In the genomic region with DNA sequence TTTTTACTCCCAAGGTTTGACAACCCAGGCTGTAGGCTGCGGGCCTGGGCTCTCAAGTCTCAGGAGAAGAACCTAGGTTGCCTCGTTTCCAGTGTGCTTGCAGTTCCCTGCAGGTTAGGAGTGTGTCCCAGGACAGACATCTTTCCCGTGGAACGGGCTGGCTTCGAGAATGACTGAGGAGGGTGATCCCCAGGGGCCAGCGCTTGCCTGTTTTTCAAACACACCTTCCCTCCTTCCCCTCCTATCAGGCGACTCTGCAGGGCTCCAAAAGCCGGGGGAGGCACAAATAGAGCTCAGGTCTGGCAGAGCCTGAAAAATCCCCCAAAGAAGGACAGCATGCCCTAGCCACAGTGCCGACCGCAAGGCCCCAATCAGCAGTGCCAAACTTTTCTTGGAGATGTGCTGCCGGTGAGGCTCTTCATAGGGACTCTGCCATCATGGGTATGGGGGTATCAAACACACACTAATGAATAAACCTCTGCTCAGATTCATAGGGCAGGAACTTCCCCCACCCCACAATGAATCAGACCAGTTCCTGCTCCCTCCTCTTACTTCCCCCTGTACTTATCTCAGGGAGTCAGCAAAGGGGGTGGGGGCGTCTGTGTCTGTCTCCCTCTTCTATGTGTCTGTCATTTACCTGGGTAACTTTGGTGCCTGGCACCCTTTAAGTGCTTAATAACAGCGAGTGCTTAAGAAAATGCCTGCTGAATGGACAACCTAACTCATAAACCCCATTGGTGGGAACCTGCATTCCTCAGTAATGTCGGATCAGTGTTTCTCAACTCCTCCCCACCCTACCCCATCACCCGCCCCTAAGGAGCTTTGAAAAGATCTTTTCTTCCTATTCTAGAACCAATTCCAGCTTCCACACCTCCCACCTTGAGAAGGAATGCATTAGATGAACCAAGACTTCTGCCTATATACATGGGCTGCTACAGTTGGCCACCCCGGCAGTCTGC, we compare ENCODE assay signal across 10 cellular contexts. TPM values are rescaled to one million over a fixed set of nuclear protein-coding genes. Genes with fewer than 3 reads are reported as not detected.
DNase-seq lines count a peak whose midpoint lies in the region; ATAC-seq and TF ChIP-seq lines count a peak whose summit lies in the region.
"Had no signal": no experiment of that assay in that cellular context is flagged by ENCODE, and none has a peak within 500 bp of the region (broad histone marks: within the 10 kb centered on the region; RNA-seq: fewer than 3 reads in every experiment).

No MANE protein-coding gene starts in this region.

- H3K36me3 ChIP-seq in HUES6 (ENCODE audit: control insufficient read depth, insufficient read depth, low read length) (peaks cover 20% of the 10 kb centered on the region; the same call in 1 of the 2 replicates), neuron (ENCODE audit: insufficient read depth, low read length) (no peaks in the 10 kb centered on the region), right lobe of liver (no peaks in the 10 kb centered on the region)

- peak overlapping the region; percentile 82 for H3K4me3 ChIP-seq in HUES6 (ENCODE audit: low read depth, low read length)
- H3K4me3 ChIP-seq in choroid plexus epithelial cell (ENCODE audit: low read depth, low read length), result peak overlapping the region; percentile 67
- peak overlapping the region; percentile 51 for H3K4me3 ChIP-seq in neuron (ENCODE audit: low read length)
- no peak overlapping the region for H3K4me3 ChIP-seq in right lobe of liver

- H3K4me1 ChIP-seq in HUES6 (ENCODE audit: control insufficient read depth, insufficient read depth, low read length) (peaks cover 34% of the 10 kb centered on the region), neuron (ENCODE audit: insufficient read depth, low read length) (peaks cover 6% of the 10 kb centered on the region), right lobe of liver (peaks cover 0 to 10% (median 0%) of the 10 kb centered on the region in 4 donors)

- H3K27ac ChIP-seq in HUES6 (ENCODE audit: low read depth, low read length) (no peak overlapping the region; the same call in 1 of the 2 replicates), right lobe of liver (no peak overlapping the region)

- peak overlapping the region; percentile 89 for H3K9ac ChIP-seq in HUES6 (ENCODE audit: low read length)

- WGBS in right lobe of liver (ENCODE audit: insufficient coverage, low coverage, low lambda C conversion rate, missing lambda C conversion rate), result 17% methylated on average over 12 of the region's 16 CpGs

- DNase-seq in Daoy (ENCODE audit: low read depth) (peak; percentile 32), choroid plexus epithelial cell (ENCODE audit: low read depth) (peak; percentile 71), omental fat pad (ENCODE audit: low spot score) (no peak), right lobe of liver (no peak)
- DNase-seq: NCI-H526 treated with DMSO at 0.1 percent for 48 hours, right cardiac atrium had no signal

- no peak overlapping the region for H2AFZ ChIP-seq in neuron (ENCODE audit: low read depth, low read length)

- H3K27me3 ChIP-seq in HUES6 (ENCODE audit: control insufficient read depth, insufficient read depth, low read length), result peaks cover 33% of the 10 kb centered on the region
- H3K27me3 ChIP-seq in neuron (ENCODE audit: insufficient read depth, low read length), result peaks cover 28% of the 10 kb centered on the region
- peaks cover 0 to 16% of the 10 kb centered on the region in 2 donors for H3K27me3 ChIP-seq in right lobe of liver

- H3K9me3 ChIP-seq in HUES6 (ENCODE audit: control insufficient read depth, insufficient read depth, low read depth, low read length) (no peaks in the 10 kb centered on the region), neuron (ENCODE audit: low read length) (no peaks in the 10 kb centered on the region), right lobe of liver (no peaks in the 10 kb centered on the region)

- no peak for TF ChIP-seq POLR2A in right lobe of liver (IDR thresholded peaks at IDR 0.05)

- no peak for ATAC-seq in GM18858 (IDR thresholded peaks at IDR 0.05; ENCODE audit: unreplicated experiment)
- ATAC-seq in GM21528 (IDR thresholded peaks at IDR 0.05; ENCODE audit: low FRiP score, unreplicated experiment), result no peak
- ATAC-seq in omental fat pad (ENCODE audit: low FRiP score), result no peak
- no peak for ATAC-seq in right lobe of liver
- ATAC-seq: right cardiac atrium had no signal

- TF ChIP-seq CTCF in choroid plexus epithelial cell (conservative IDR thresholded peaks at IDR 0.05; ENCODE audit: low read depth, low read length), result no peak
- no peak for TF ChIP-seq CTCF in omental fat pad (IDR thresholded peaks at IDR 0.05)
- no peak for TF ChIP-seq CTCF in right lobe of liver (IDR thresholded peaks at IDR 0.05)

- intact Hi-C loops in right lobe of liver (cut with DNase I), result no loop called here

RNA-seq across cellular contexts. Expression of gene KCNG1, which starts 1.6 kb away (rescaled TPM):
- 71.9 and 91.3 TPM in 2 replicates for total RNA-seq in Daoy (2014; rRNA removed; shearing (Covaris generic))
- 1 to 10 TPM in 2 of 4 donors, under 1 TPM in 1, not detected in 1; 0.19 to 1.4 (median 1.2) TPM for total RNA-seq in omental fat pad
- under 1 TPM in 5 of 6 experiments, not detected in 1; 0.18 to 0.51 (median 0.22) TPM for total RNA-seq in right lobe of liver

Comparison
In these comparisons a context has a peak if more than half of its experiments do, and no peak if none do; other contexts are left out.
1. DNase-seq: peak in Daoy (single experiment) and choroid plexus epithelial cell (single experiment); none in omental fat pad (single experiment) and right lobe of liver (0 of 3).
2. H3K4me3 ChIP-seq: peak in HUES6 (single experiment), choroid plexus epithelial cell (single experiment) and neuron (single experiment); none in right lobe of liver (0 of 3).
3. RNA of gene KCNG1, which starts 1.6 kb away (total RNA-seq): 71.9 to 91.3 TPM in Daoy; 0.19 to 1.4 TPM in omental fat pad and 0.18 to 0.51 TPM in right lobe of liver; every median in the first group is over 10 times any median in the second.